ENCODE assay signal across 16 cellular contexts in genomic region chr2:28401-28975, GRCh38.
"Had no signal": no experiment of that assay in that cellular context is flagged by ENCODE, and none has a peak within 500 bp of the region (broad histone marks: within the 10 kb centered on the region; RNA-seq: fewer than 3 reads in every experiment).

No MANE protein-coding gene starts in this region.

- H3K27me3 ChIP-seq: adrenal gland, suprapubic skin had no signal

- H3K4me3 Mint-ChIP-seq: activated naive CD4-positive, alpha-beta T cell treated with anti-CD3 and anti-CD28 coated beads for 36 hours; activated T-cell treated with anti-CD3 and anti-CD28 coated beads, Interleukin-2, amount 50 U/mL, for 72 hours; type B pancreatic cell had no signal

- ATAC-seq: activated T-cell treated with anti-CD3 and anti-CD28 coated beads, Interleukin-2, amount 50 U/mL, for 72 hours; right cardiac atrium had no signal

- H3K9me3 ChIP-seq: adrenal gland, SK-N-SH, suprapubic skin had no signal

- H3K36me3 Mint-ChIP-seq: type B pancreatic cell had no signal

- DNase-seq: activated CD4-positive, alpha-beta T cell treated with anti-CD3 and anti-CD28 coated beads for 48 hours; activated naive CD4-positive, alpha-beta T cell treated with anti-CD3 and anti-CD28 coated beads for 36 hours; activated T-cell treated with anti-CD3 and anti-CD28 coated beads, Interleukin-2, amount 50 U/mL, for 72 hours; head of caudate nucleus; right cardiac atrium; SK-N-SH; stimulated activated CD4-positive, alpha-beta T cell treated with anti-CD3 and anti-CD28 coated beads, Interleukin-15, amount 100 ng/mL, for 24 hours; stimulated activated CD4-positive, alpha-beta T cell treated with anti-CD3 and anti-CD28 coated beads, Interleukin-4, amount 100 ng/mL, for 24 hours; stimulated activated naive CD4-positive, alpha-beta T cell treated with Interleukin-2 at 50 U/mL for 16 hours had no signal

- H3K9me3 Mint-ChIP-seq: activated naive CD4-positive, alpha-beta T cell treated with anti-CD3 and anti-CD28 coated beads for 36 hours; type B pancreatic cell had no signal

- H3K9ac ChIP-seq: SK-N-SH had no signal

- H3K4me1 ChIP-seq: adrenal gland had no signal

- H3K4me2 ChIP-seq: SK-N-SH had no signal

- H3K36me3 ChIP-seq: adrenal gland, cardiac muscle cell, suprapubic skin had no signal

- H3K27ac ChIP-seq: adrenal gland, cardiac muscle cell, epithelial cell of prostate, skin epidermis, suprapubic skin had no signal

- H3K27ac Mint-ChIP-seq: activated naive CD4-positive, alpha-beta T cell treated with anti-CD3 and anti-CD28 coated beads for 36 hours; progenitor cell of endocrine pancreas; type B pancreatic cell had no signal

- H3K4me3 ChIP-seq: adrenal gland, cardiac muscle cell, skin epidermis, suprapubic skin had no signal
